Comparison of ENCODE assay signal across 20 cellular contexts in genomic region chr5:115856936-115857524, GRCh38. TPM values are rescaled to one million over a fixed set of nuclear protein-coding genes. Genes with fewer than 3 reads are reported as not detected.
A peak's percentile ranks its signal among the peaks of the same experiment; 100 is the strongest.
DNase-seq lines count a peak whose midpoint lies in the region; ATAC-seq and TF ChIP-seq lines count a peak whose summit lies in the region.
"Had no signal": no experiment of that assay in that cellular context is flagged by ENCODE, and none has a peak within 500 bp of the region (broad histone marks: within the 10 kb centered on the region; RNA-seq: fewer than 3 reads in every experiment).

No MANE protein-coding gene starts in this region.

- no peak for TF ChIP-seq EP300 in SK-N-SH (IDR thresholded peaks at IDR 0.05; ENCODE audit: borderline replicate concordance in 1 of 2, low read depth in 1 of 2, low read length in 1 of 2)

- H3K4me3 ChIP-seq in SK-N-SH (ENCODE audit: low read depth in 2 of 2, low read length in 1 of 2) (no peak overlapping the region), PC-9 (no peak overlapping the region), skeletal muscle satellite cell (ENCODE audit: low read length) (no peak overlapping the region)
- H3K4me3 ChIP-seq: GM12878, heart right ventricle, spleen, transverse colon had no signal

- ATAC-seq in SK-N-SH treated with all-trans-retinoic acid at 6 μM for 48 hours: no peak
- peak; percentile 66 for ATAC-seq in foreskin keratinocyte
- ATAC-seq in GM21619 (IDR thresholded peaks at IDR 0.05; ENCODE audit: unreplicated experiment): no peak
- no peak for ATAC-seq in GM18519 (IDR thresholded peaks at IDR 0.05; ENCODE audit: low FRiP score, unreplicated experiment)
- ATAC-seq: activated CD4-positive, CD25-positive, alpha-beta regulatory T cell treated with anti-CD3 and anti-CD28 coated beads, Interleukin-2, amount 50 U/mL, for 24 hours; GM12878 had no signal

- CTCF ChIA-PET in SK-N-SH (lab: Yijun Ruan, JAX) (no interaction called here), PC-9 (lab: Charles Lee) (no interaction called here)

- no peak for TF ChIP-seq RAD21 in SK-N-SH (IDR thresholded peaks at IDR 0.05; ENCODE audit: low read length)

- H3K9me3 ChIP-seq in SK-N-SH: no peaks in the 10 kb centered on the region
- H3K9me3 ChIP-seq in PC-9 (ENCODE audit: insufficient read depth, low read depth): no peaks in the 10 kb centered on the region
- no peaks in the 10 kb centered on the region for H3K9me3 ChIP-seq in skeletal muscle satellite cell (replicated peaks; ENCODE audit: low read length)
- H3K9me3 ChIP-seq: transverse colon had no signal

- H3K4me1 ChIP-seq in SK-N-SH (ENCODE audit: control insufficient read depth in 1 of 2, insufficient read depth in 2 of 2, low read depth in 1 of 2, low read length in 1 of 2): peaks cover 0 to 14% of the 10 kb centered on the region in 2 experiments; a peak in 3 of 4 replicates
- peaks cover 26% of the 10 kb centered on the region for H3K4me1 ChIP-seq in PC-9 (replicated peaks; ENCODE audit: insufficient read depth)
- peaks cover 24% of the 10 kb centered on the region for H3K4me1 ChIP-seq in foreskin keratinocyte
- H3K4me1 ChIP-seq in skeletal muscle satellite cell (ENCODE audit: control insufficient read depth, insufficient read depth, low read length): peaks cover 24% of the 10 kb centered on the region

- WGBS in SK-N-SH (ENCODE audit: low lambda C conversion rate): 93% methylated on average over 4 of the region's 4 CpGs

- H3K27me3 ChIP-seq in SK-N-SH (ENCODE audit: insufficient read depth): no peaks in the 10 kb centered on the region
- no peaks in the 10 kb centered on the region for H3K27me3 ChIP-seq in PC-9 (ENCODE audit: insufficient read depth, low read depth)
- H3K27me3 ChIP-seq in foreskin keratinocyte: no peaks in the 10 kb centered on the region
- no peaks in the 10 kb centered on the region for H3K27me3 ChIP-seq in skeletal muscle satellite cell (ENCODE audit: control insufficient read depth, insufficient read depth, low read length)
- H3K27me3 ChIP-seq: heart right ventricle, spleen, transverse colon had no signal

- no peak for TF ChIP-seq CTCF in SK-N-SH (IDR thresholded peaks at IDR 0.05)
- TF ChIP-seq CTCF in PC-9 (conservative IDR thresholded peaks at IDR 0.05): no peak
- TF ChIP-seq CTCF in foreskin keratinocyte (conservative IDR thresholded peaks at IDR 0.05): peak; percentile 9

- H3K36me3 ChIP-seq in SK-N-SH (replicated peaks in 1 of 2; ENCODE audit: control insufficient read depth in 1 of 2, insufficient read depth in 2 of 2, low read length in 1 of 2) (no peaks in the 10 kb centered on the region), PC-9 (ENCODE audit: low read depth) (no peaks in the 10 kb centered on the region), skeletal muscle satellite cell (ENCODE audit: insufficient read depth, low read length) (peaks cover 6% of the 10 kb centered on the region)
- H3K36me3 ChIP-seq: heart right ventricle, transverse colon had no signal

- no peak for DNase-seq in SK-N-SH
- no peak for DNase-seq in PC-9
- no peak for DNase-seq in foreskin keratinocyte
- DNase-seq in globus pallidus (ENCODE audit: low spot score): no peak
- DNase-seq: 8988T; activated CD4-positive, alpha-beta memory T cell treated with anti-CD3 and anti-CD28 coated beads, Interleukin-2, amount 10 ng/mL, durations not matched to agents 7 days and 5 days; activated gamma-delta T cell treated with Interleukin-2 at 50 U/mL for 16 hours; activated T-cell treated with anti-CD3 and anti-CD28 coated beads for 4 hours; DMS79 treated with DMSO at 0.1 percent for 48 hours; heart right ventricle; NCI-H510A; spleen; stimulated activated CD4-positive, alpha-beta T cell treated with anti-CD3 and anti-CD28 coated beads, Interleukin-4, amount 100 ng/mL, for 4 hours; transverse colon had no signal

- peaks cover 20% of the 10 kb centered on the region for H4K20me1 ChIP-seq in SK-N-SH (ENCODE audit: insufficient read depth)
- no peaks in the 10 kb centered on the region; the same call in none of the 2 replicates for H4K20me1 ChIP-seq in PC-9 (ENCODE audit: insufficient read depth)

- intact Hi-C loops in PC-9 (cut with micrococcal nuclease; ENCODE audit: unreplicated experiment): no loop called here

- H3F3A ChIP-seq in SK-N-SH (replicated peaks; ENCODE audit: insufficient read depth) (peaks cover 4% of the 10 kb centered on the region), PC-9 (ENCODE audit: insufficient read depth, low read depth) (peaks cover 14% of the 10 kb centered on the region; the same call in 1 of the 2 replicates)

- H3K9me2 ChIP-seq in SK-N-SH (no peaks in the 10 kb centered on the region), PC-9 (ENCODE audit: insufficient read depth) (no peaks in the 10 kb centered on the region)

- POLR2A ChIA-PET in SK-N-SH (lab: Yijun Ruan, JAX): no interaction called here
- POLR2A ChIA-PET in PC-9 (lab: Charles Lee; ENCODE audit: unreplicated experiment): no interaction called here

- H3K4me2 ChIP-seq in SK-N-SH: no peak overlapping the region
- peak overlapping the region; percentile 49 for H3K4me2 ChIP-seq in PC-9
- peak overlapping the region; percentile 19 for H3K4me2 ChIP-seq in skeletal muscle satellite cell (ENCODE audit: low read length)

- H2AFZ ChIP-seq in SK-N-SH (ENCODE audit: low read depth): no peak overlapping the region
- no peak overlapping the region for H2AFZ ChIP-seq in PC-9

- peaks cover 88% of the 10 kb centered on the region for H3K79me2 ChIP-seq in SK-N-SH (ENCODE audit: insufficient read depth)
- peaks cover 5% of the 10 kb centered on the region; the same call in 1 of the 2 replicates for H3K79me2 ChIP-seq in PC-9 (ENCODE audit: low read depth)

- no peak overlapping the region for H3K9ac ChIP-seq in SK-N-SH
- no peak overlapping the region for H3K9ac ChIP-seq in skeletal muscle satellite cell (ENCODE audit: low read depth, low read length)

- no TSS peak for BruUV-seq in PC-9 (replicated peaks; lab: Mats Ljungman, UMichigan)

- H3K27ac ChIP-seq in SK-N-SH (ENCODE audit: low read depth in 2 of 2, low read length in 1 of 2) (no peak overlapping the region), PC-9 (peak overlapping the region; percentile 51), foreskin keratinocyte (no peak overlapping the region)

TF ChIP-seq in SK-N-SH treated with all-trans-retinoic acid at 6 μM for 48 hours, 23 proteins besides CTCF, POLR2A, EP300 and RAD21 (continues in another document):
- no peak for TF ChIP-seq PPARA (CRISPR knock-in tag; IDR thresholded peaks at IDR 0.05; ENCODE audit: borderline replicate concordance)

TF ChIP-seq in SK-N-SH, 30 proteins besides CTCF, POLR2A, EP300 and RAD21 (continues in another document):
- TF ChIP-seq USF2 (IDR thresholded peaks at IDR 0.05; ENCODE audit: borderline replicate concordance, low read depth, low read length) (no peak), RXRA (IDR thresholded peaks at IDR 0.05; ENCODE audit: borderline replicate concordance, low read depth) (no peak), MAX (IDR thresholded peaks at IDR 0.05; ENCODE audit: low read depth) (no peak), RCOR1 (IDR thresholded peaks at IDR 0.05; ENCODE audit: low read length) (no peak), POLR2AphosphoS5 (IDR thresholded peaks at IDR 0.05; ENCODE audit: low read depth, low read length) (no peak), NRF1 (IDR thresholded peaks at IDR 0.05; ENCODE audit: low read depth, low read length) (no peak), NFIC (IDR thresholded peaks at IDR 0.05; ENCODE audit: borderline replicate concordance) (no peak), TEAD4 (IDR thresholded peaks at IDR 0.05; ENCODE audit: borderline replicate concordance, insufficient read depth) (no peak), TCF12 (IDR thresholded peaks at IDR 0.05) (no peak), MXI1 (IDR thresholded peaks at IDR 0.05; ENCODE audit: low read depth, low read length) (no peak), PBX3 (IDR thresholded peaks at IDR 0.05) (no peak), YY1 (IDR thresholded peaks at IDR 0.05; ENCODE audit: low read depth) (no peak)

RNA-seq across cellular contexts. Expression of gene AP3S1, which starts 15.3 kb away (rescaled TPM):
- polyA plus RNA-seq in SK-N-SH (2012; rRNA removed) (21.6 and 26.3 TPM in 2 replicates), foreskin keratinocyte (98.5 and 116 TPM in 2 replicates)
- 39.6 and 64.4 TPM in 2 replicates for polyA plus RNA-seq in SK-N-SH (2012; cell fraction: cytosol; rRNA removed)
- polyA plus RNA-seq in SK-N-SH (2012; cell fraction: nucleus; rRNA removed): 4.2 and 7.4 TPM in 2 replicates
- total RNA-seq in PC-9 (2021) (38.8 and 49.1 TPM in 2 replicates), foreskin keratinocyte (112 and 124 TPM in 2 replicates)
- total RNA-seq in skeletal muscle satellite cell (2012; rRNA removed): 174 and 190 TPM in 2 replicates

RNA-seq across cellular contexts. Expression of gene ATG12, which starts 15.7 kb away (rescaled TPM):
- polyA plus RNA-seq in SK-N-SH (2012; rRNA removed): 29.1 and 39.0 TPM in 2 replicates
- polyA plus RNA-seq in SK-N-SH (2012; cell fraction: cytosol; rRNA removed): 47.3 and 68.6 TPM in 2 replicates
- 16.3 and 35.2 TPM in 2 replicates for polyA plus RNA-seq in SK-N-SH (2012; cell fraction: nucleus; rRNA removed)
- 39.8 and 48.7 TPM in 2 replicates for total RNA-seq in PC-9 (2021)
- 39.6 and 40.6 TPM in 2 replicates for total RNA-seq in foreskin keratinocyte
- 31.1 and 32.2 TPM in 2 replicates for polyA plus RNA-seq in foreskin keratinocyte
- total RNA-seq in skeletal muscle satellite cell (2012; rRNA removed): 42.1 and 51.5 TPM in 2 replicates

RNA-seq across cellular contexts. Expression of gene CDO1, which starts 40.6 kb away (rescaled TPM):
- polyA plus RNA-seq in SK-N-SH (2012; rRNA removed) (2.9 and 3.1 TPM in 2 replicates), foreskin keratinocyte (0.04 and 0.10 TPM in 2 replicates)
- polyA plus RNA-seq in SK-N-SH (2012; cell fraction: cytosol; rRNA removed): 2.8 and 3.0 TPM in 2 replicates
- polyA plus RNA-seq in SK-N-SH (2012; cell fraction: nucleus; rRNA removed): 2.4 and 6.1 TPM in 2 replicates
- total RNA-seq in PC-9 (2021) (not detected in 2 replicates), foreskin keratinocyte (0.18 and 0.20 TPM in 2 replicates)
- 2.0 and 5.5 TPM in 2 replicates for total RNA-seq in skeletal muscle satellite cell (2012; rRNA removed)
- total RNA-seq: GM12878 had no signal
